In genomic region chr16:1105888-1106620, GRCh38 we compare ENCODE assay signal across 8 cellular contexts. TPM values are rescaled to one million over a fixed set of nuclear protein-coding genes. Genes with fewer than 3 reads are reported as not detected.
DNase-seq lines count a peak whose midpoint lies in the region; ATAC-seq and TF ChIP-seq lines count a peak whose summit lies in the region.

No MANE protein-coding gene starts in this region.

- no peak overlapping the region for H3K27ac ChIP-seq in thoracic aorta

- H3K36me3 ChIP-seq in thoracic aorta = no peaks in the 10 kb centered on the region

- DNase-seq in NCI-H524 (lab: John Stamatoyannopoulos, UW) (peak; percentile 73 to 76), NCI-H524 treated with DMSO at 0.1 percent for 48 hours (lab: John Stamatoyannopoulos, UW) (no peak), NCI-H1105 (lab: John Stamatoyannopoulos, UW) (peak; percentile 22), epidermal melanocyte (ENCODE audit: insufficient read length, low spot score) (peak; percentile 88), myocyte (ENCODE audit: low read depth) (peak; percentile 70), thoracic aorta (ENCODE audit: low spot score) (no peak)
- DNase-seq in activated CD4-positive, alpha-beta T cell treated with anti-CD3 and anti-CD28 coated beads, Interleukin-2, amount 50 U/mL, for 4 hours = peak; percentile 27 to 31

- H3K4me1 ChIP-seq in thoracic aorta (ENCODE audit: control insufficient read depth in 1 of 2, low read depth in 2 of 2) = peaks cover 3 to 23% of the 10 kb centered on the region in 2 donors

- H3K4me3 ChIP-seq in thoracic aorta = no peak overlapping the region

- TF ChIP-seq CTCF in thoracic aorta (IDR thresholded peaks at IDR 0.05) = peak; percentile 94

- no peaks in the 10 kb centered on the region for H3K9me3 ChIP-seq in thoracic aorta

- H3K27me3 ChIP-seq in thoracic aorta (replicated peaks; ENCODE audit: insufficient read depth) = no peaks in the 10 kb centered on the region

- ATAC-seq in thoracic aorta (ENCODE audit: insufficient number of reproducible peaks, low FRiP score, low read depth) = no peak
- ATAC-seq in GM18517 (IDR thresholded peaks at IDR 0.05; ENCODE audit: unreplicated experiment) = no peak

RNA-seq across cellular contexts. Expression of gene C1QTNF8, which starts 10.0 kb away (rescaled TPM):
- not detected in 2 replicates for total RNA-seq in myocyte
- 0.08 TPM for polyA plus RNA-seq in myocyte (2012)
- total RNA-seq in thoracic aorta = 1 to 10 TPM; 4.3 to 7.0 TPM

RNA-seq across cellular contexts. Expression of gene SSTR5, which starts 33.5 kb away (rescaled TPM):
- total RNA-seq in myocyte (0.29 and 1.6 TPM in 2 replicates), thoracic aorta (1 to 10 TPM; 3.0 to 3.8 TPM)
- polyA plus RNA-seq in myocyte (2012) = 0.74 TPM

RNA-seq across cellular contexts. Expression of gene CACNA1H, which starts 46.9 kb away (rescaled TPM):
- 0.16 and 0.21 TPM in 2 replicates for total RNA-seq in myocyte
- 0.40 TPM for polyA plus RNA-seq in myocyte (2012)
- 10 to 100 TPM; 14.7 to 33.0 TPM for total RNA-seq in thoracic aorta

Comparison
In these comparisons a context has a peak if more than half of its experiments do, and no peak if none do; other contexts are left out.
1. DNase-seq: peak in NCI-H524 (2 of 2), NCI-H1105 (single experiment), activated CD4-positive, alpha-beta T cell treated with anti-CD3 and anti-CD28 coated beads, Interleukin-2, amount 50 U/mL, for 4 hours (2 of 2), epidermal melanocyte (single experiment) and myocyte (single experiment); none in NCI-H524 treated with DMSO at 0.1 percent for 48 hours (single experiment) and thoracic aorta (single experiment).
2. RNA of gene CACNA1H, which starts 46.9 kb away (total RNA-seq): 14.7 to 33.0 TPM in thoracic aorta; 0.16 to 0.21 TPM in myocyte; every median in the first group is over 10 times any median in the second.